30 cellular contexts compared by ENCODE assay signal in genomic region chr10:82251222-82251977, GRCh38.
DNase-seq lines count a peak whose midpoint lies in the region; ATAC-seq and TF ChIP-seq lines count a peak whose summit lies in the region.
"Had no signal": no experiment of that assay in that cellular context is flagged by ENCODE, and none has a peak within 500 bp of the region (broad histone marks: within the 10 kb centered on the region; RNA-seq: fewer than 3 reads in every experiment).

No MANE protein-coding gene starts in this region.

- H2BK20ac ChIP-seq in H9 (ENCODE audit: low read depth, low read length, poor library complexity, severe bottlenecking): no peak overlapping the region

- H4K91ac ChIP-seq in H9 (ENCODE audit: insufficient read length, low read depth, low read length): no peak overlapping the region

- H3K4me1 Mint-ChIP-seq in H9 (peaks cover 9 to 10% of the 10 kb centered on the region in 2 experiments; a peak in 3 of 4 replicates), WTC11 (peaks cover 32% of the 10 kb centered on the region)
- no peaks in the 10 kb centered on the region for H3K4me1 Mint-ChIP-seq in naive thymus-derived CD4-positive, alpha-beta T cell
- H3K4me1 Mint-ChIP-seq: CD4-positive, alpha-beta memory T cell; IgD-negative memory B cell had no signal

- H3K27me3 ChIP-seq in H9 (ENCODE audit: insufficient read depth, low read length) (no peaks in the 10 kb centered on the region), iPS DF 6.9 (ENCODE audit: control insufficient read depth, insufficient read depth, low read length) (no peaks in the 10 kb centered on the region), osteoblast (ENCODE audit: insufficient read depth, low read length) (no peaks in the 10 kb centered on the region)
- H3K27me3 ChIP-seq in naive thymus-derived CD4-positive, alpha-beta T cell (ENCODE audit: control insufficient read depth in 2 of 2, insufficient read depth in 2 of 2, low read length in 2 of 2): no peaks in the 10 kb centered on the region

- H3K36me3 ChIP-seq in iPS DF 6.9 (ENCODE audit: control insufficient read depth, insufficient read depth, low read length): no peaks in the 10 kb centered on the region
- no peaks in the 10 kb centered on the region for H3K36me3 ChIP-seq in osteoblast (ENCODE audit: insufficient read depth, low read length)
- H3K36me3 ChIP-seq in naive thymus-derived CD4-positive, alpha-beta T cell (ENCODE audit: control insufficient read depth in 2 of 3, insufficient read depth in 3 of 3, low read length in 3 of 3): no peaks in the 10 kb centered on the region
- H3K36me3 ChIP-seq: HAP-1 had no signal

- no peak for TF ChIP-seq CTCF in H9 (conservative IDR thresholded peaks at IDR 0.05)
- TF ChIP-seq CTCF in WTC11 (IDR thresholded peaks at IDR 0.05): no peak
- TF ChIP-seq CTCF in osteoblast (IDR thresholded peaks at IDR 0.05; ENCODE audit: extremely low read depth, low read depth, low read length): no peak

- H3K23me2 ChIP-seq in H9 (ENCODE audit: insufficient read length, low read depth, low read length, poor library complexity, severe bottlenecking): no peaks in the 10 kb centered on the region

- no peak overlapping the region for H4K8ac ChIP-seq in H9 (replicated peaks; ENCODE audit: insufficient read length, low read depth, low read length)

- no peaks in the 10 kb centered on the region for H3K36me3 Mint-ChIP-seq in H9 (ENCODE audit: insufficient read depth in 1 of 3, low read depth in 3 of 3)
- H3K36me3 Mint-ChIP-seq in WTC11: no peaks in the 10 kb centered on the region
- peaks cover 0 to under 1% (median 0%) of the 10 kb centered on the region in 5 donors for H3K36me3 Mint-ChIP-seq in naive thymus-derived CD4-positive, alpha-beta T cell
- H3K36me3 Mint-ChIP-seq: CD4-positive, alpha-beta memory T cell; IgD-negative memory B cell had no signal

- H3K9me3 ChIP-seq in H9 (ENCODE audit: control insufficient read depth, low read depth, low read length): no peaks in the 10 kb centered on the region
- H3K9me3 ChIP-seq in iPS DF 6.9 (ENCODE audit: control insufficient read depth, insufficient read depth, low read length): no peaks in the 10 kb centered on the region
- H3K9me3 ChIP-seq in osteoblast (ENCODE audit: low read depth, low read length): no peaks in the 10 kb centered on the region
- H3K9me3 ChIP-seq in naive thymus-derived CD4-positive, alpha-beta T cell (ENCODE audit: control insufficient read depth in 2 of 3, low read length in 3 of 3): no peaks in the 10 kb centered on the region
- H3K9me3 ChIP-seq: A549, HAP-1 had no signal

- H3K27ac ChIP-seq in H9 (ENCODE audit: insufficient read length, low read depth, low read length) (no peak overlapping the region), iPS DF 6.9 (ENCODE audit: low read length) (no peak overlapping the region), osteoblast (ENCODE audit: low read depth, low read length) (no peak overlapping the region)
- H3K27ac ChIP-seq in naive thymus-derived CD4-positive, alpha-beta T cell (ENCODE audit: low read depth, low read length): no peak overlapping the region
- H3K27ac ChIP-seq: A549, KMS-11 had no signal

- H3T11ph ChIP-seq in H9 (ENCODE audit: low read length): no peak overlapping the region

- no peak overlapping the region for H2AK5ac ChIP-seq in H9 (ENCODE audit: insufficient read length, low read length)

- WGBS in H9 (ENCODE audit: extremely low coverage, insufficient read length, low lambda C conversion rate): no CpG with 5 or more reads among the region's 8 CpGs
- no CpG with 5 or more reads among the region's 8 CpGs for WGBS in iPS DF 6.9 (ENCODE audit: insufficient coverage, insufficient read length)

- no peak overlapping the region for H3K4ac ChIP-seq in H9 (ENCODE audit: low read depth, low read length)

- no peaks in the 10 kb centered on the region for H4K20me1 ChIP-seq in H9 (ENCODE audit: control insufficient read depth, insufficient read depth, insufficient read length)
- no peaks in the 10 kb centered on the region for H4K20me1 ChIP-seq in osteoblast (ENCODE audit: insufficient read depth, low read length)

- H3K56ac ChIP-seq in H9 (ENCODE audit: insufficient read length, low read depth, low read length): no peak overlapping the region

- intact Hi-C loops in naive thymus-derived CD4-positive, alpha-beta T cell (cut with micrococcal nuclease): no loop called here

- H3K9me3 Mint-ChIP-seq in H9 (no peaks in the 10 kb centered on the region), WTC11 (no peaks in the 10 kb centered on the region)
- peaks cover 0 to 16% (median 3%) of the 10 kb centered on the region in 11 donors for H3K9me3 Mint-ChIP-seq in naive thymus-derived CD4-positive, alpha-beta T cell

- no peak overlapping the region for H2BK15ac ChIP-seq in H9 (ENCODE audit: low read depth, low read length)

- POLR2A ChIA-PET in WTC11 (lab: Charles Lee): no interaction called here
- POLR2A ChIA-PET in naive thymus-derived CD4-positive, alpha-beta T cell (lab: Charles Lee): no interaction called here

- no peak overlapping the region for H3K4me3 Mint-ChIP-seq in H9
- H3K4me3 Mint-ChIP-seq in WTC11: no peak overlapping the region
- H3K4me3 Mint-ChIP-seq in naive thymus-derived CD4-positive, alpha-beta T cell: no peak overlapping the region
- H3K4me3 Mint-ChIP-seq: CD4-positive, alpha-beta memory T cell; HFFc6; IgD-negative memory B cell had no signal

- peaks cover 3% of the 10 kb centered on the region; the same call in 1 of the 2 replicates for H3K4me1 ChIP-seq in H9 (ENCODE audit: insufficient read depth, low read length)
- H3K4me1 ChIP-seq in iPS DF 6.9 (ENCODE audit: control insufficient read depth, insufficient read depth, low read length): no peaks in the 10 kb centered on the region; the same call in 1 of the 2 replicates
- no peaks in the 10 kb centered on the region for H3K4me1 ChIP-seq in osteoblast (ENCODE audit: insufficient read depth, low read length)
- H3K4me1 ChIP-seq in naive thymus-derived CD4-positive, alpha-beta T cell (ENCODE audit: control insufficient read depth in 2 of 2, insufficient read depth in 2 of 2, low read length in 2 of 2): no peaks in the 10 kb centered on the region
- H3K4me1 ChIP-seq: A549, HAP-1 had no signal

- no peaks in the 10 kb centered on the region for H3K79me1 ChIP-seq in H9 (ENCODE audit: insufficient read depth, low read depth, low read length, poor library complexity, severe bottlenecking)

- H2AFZ ChIP-seq in H9 (ENCODE audit: low read length) (no peak overlapping the region), osteoblast (ENCODE audit: low read length) (no peak overlapping the region)

- H3K18ac ChIP-seq in H9 (ENCODE audit: insufficient read length, low read depth, low read length): no peak overlapping the region

- CTCF ChIA-PET in WTC11 (lab: Charles Lee): interaction anchor here (0.9 kb wide), 1 partner anchor 10 kb away, joined by 4 read pairs; no protein-coding TSS in a partner anchor
- CTCF ChIA-PET in naive thymus-derived CD4-positive, alpha-beta T cell (lab: Charles Lee): no interaction called here

- peak overlapping the region in 2 of 3 experiments; percentile 2 to 65; a peak in 4 of 7 replicates for H3K27ac Mint-ChIP-seq in H9
- H3K27ac Mint-ChIP-seq in WTC11: peak overlapping the region; percentile 79
- H3K27ac Mint-ChIP-seq in naive thymus-derived CD4-positive, alpha-beta T cell: no peak overlapping the region
- H3K27ac Mint-ChIP-seq: CD4-positive, alpha-beta memory T cell; HFFc6; IgD-negative memory B cell had no signal

- H4K5ac ChIP-seq in H9 (ENCODE audit: insufficient read length, low read depth, low read length): no peak overlapping the region

- H3K27me3 Mint-ChIP-seq in H9 (ENCODE audit: low read depth): peaks cover 10% of the 10 kb centered on the region
- H3K27me3 Mint-ChIP-seq in WTC11 (ENCODE audit: low read depth): peaks cover 3% of the 10 kb centered on the region; the same call in 1 of the 2 replicates
- peaks cover 0 to 3% (median 0%) of the 10 kb centered on the region in 5 donors for H3K27me3 Mint-ChIP-seq in naive thymus-derived CD4-positive, alpha-beta T cell
- H3K27me3 Mint-ChIP-seq: CD4-positive, alpha-beta memory T cell; IgD-negative memory B cell had no signal

- H3K14ac ChIP-seq in H9 (ENCODE audit: insufficient read depth, low read length): no peak overlapping the region

- ATAC-seq in WTC11 (peak; percentile 97), GM19324 (IDR thresholded peaks at IDR 0.05; ENCODE audit: low FRiP score, unreplicated experiment) (no peak)
- no peak for ATAC-seq in naive thymus-derived CD4-positive, alpha-beta T cell
- ATAC-seq: A549, Panc1 had no signal

- H3K4me2 ChIP-seq in H9 (ENCODE audit: insufficient read depth, insufficient read length, low read length) (no peak overlapping the region), osteoblast (ENCODE audit: insufficient read depth, low read length) (no peak overlapping the region)
- H3K4me2 ChIP-seq: A549, KMS-11 had no signal

- no peak overlapping the region for H2BK5ac ChIP-seq in H9 (ENCODE audit: insufficient read length, low read length)

- DNase-seq in H9 (peak; percentile 59), WTC11 (ENCODE audit: low spot score) (no peak), iPS DF 6.9 (ENCODE audit: low read depth, low spot score) (peak; percentile 9), osteoblast (ENCODE audit: insufficient read length, low spot score, missing footprints) (peak; percentile 22), NCI-H1092 treated with DMSO at 0.1 percent for 48 hours (lab: John Stamatoyannopoulos, UW) (no peak)
- no peak for DNase-seq in naive thymus-derived CD4-positive, alpha-beta T cell
- DNase-seq: AML-193; C1 segment of cervical spinal cord; CD4-positive, alpha-beta memory T cell; COR-L47; GDM1; HFFc6; MM.1S; NCI-H1048; NCI-H1436; NCI-H187; NCI-H2081 treated with DMSO at 0.1 percent for 48 hours; NCI-H2171 treated with DMSO at 0.1 percent for 48 hours; NCI-H345; NCI-H524 treated with DMSO at 0.1 percent for 48 hours; NCI-H82; NK-92 treated with Interleukin-12 subunit alpha and Interleukin-12 subunit beta, amount 100 ng/mL, for 24 hours; SHP77 treated with DMSO at 0.1 percent for 48 hours; T-helper 1 cell had no signal

- no peak overlapping the region for H3K9ac ChIP-seq in H9 (ENCODE audit: extremely low read depth, insufficient read length, low read length)
- H3K9ac ChIP-seq: KMS-11 had no signal

- no peak overlapping the region for H2BK120ac ChIP-seq in H9 (ENCODE audit: low read depth, low read length, poor library complexity, severe bottlenecking)

- H3K4me3 ChIP-seq in iPS DF 6.9 (ENCODE audit: low read length) (no peak overlapping the region), osteoblast (ENCODE audit: insufficient read depth, low read length) (no peak overlapping the region)
- H3K4me3 ChIP-seq in naive thymus-derived CD4-positive, alpha-beta T cell (ENCODE audit: low read length): no peak overlapping the region
- H3K4me3 ChIP-seq: A549, HAP-1 had no signal

- H3K23ac ChIP-seq in H9 (ENCODE audit: insufficient read length, low read depth, low read length): no peak overlapping the region

- H3K79me2 ChIP-seq in H9 (ENCODE audit: insufficient read depth, low read length): no peaks in the 10 kb centered on the region
- H3K79me2 ChIP-seq in osteoblast (ENCODE audit: insufficient read depth, low read length): no peaks in the 10 kb centered on the region

- no peak overlapping the region for H2BK12ac ChIP-seq in H9 (ENCODE audit: insufficient read length, low read depth, low read length)

Comparison
In these comparisons a context has a peak if more than half of its experiments do, and no peak if none do; other contexts are left out.
1. DNase-seq: peak in H9 (single experiment), iPS DF 6.9 (single experiment) and osteoblast (single experiment); none in WTC11 (single experiment), NCI-H1092 treated with DMSO at 0.1 percent for 48 hours (single experiment) and naive thymus-derived CD4-positive, alpha-beta T cell (0 of 9).
2. H3K27ac Mint-ChIP-seq: peak in H9 (2 of 3) and WTC11 (single experiment); none in naive thymus-derived CD4-positive, alpha-beta T cell (0 of 9).